ENCODE assay signal across 8 cellular contexts in the genomic region with DNA sequence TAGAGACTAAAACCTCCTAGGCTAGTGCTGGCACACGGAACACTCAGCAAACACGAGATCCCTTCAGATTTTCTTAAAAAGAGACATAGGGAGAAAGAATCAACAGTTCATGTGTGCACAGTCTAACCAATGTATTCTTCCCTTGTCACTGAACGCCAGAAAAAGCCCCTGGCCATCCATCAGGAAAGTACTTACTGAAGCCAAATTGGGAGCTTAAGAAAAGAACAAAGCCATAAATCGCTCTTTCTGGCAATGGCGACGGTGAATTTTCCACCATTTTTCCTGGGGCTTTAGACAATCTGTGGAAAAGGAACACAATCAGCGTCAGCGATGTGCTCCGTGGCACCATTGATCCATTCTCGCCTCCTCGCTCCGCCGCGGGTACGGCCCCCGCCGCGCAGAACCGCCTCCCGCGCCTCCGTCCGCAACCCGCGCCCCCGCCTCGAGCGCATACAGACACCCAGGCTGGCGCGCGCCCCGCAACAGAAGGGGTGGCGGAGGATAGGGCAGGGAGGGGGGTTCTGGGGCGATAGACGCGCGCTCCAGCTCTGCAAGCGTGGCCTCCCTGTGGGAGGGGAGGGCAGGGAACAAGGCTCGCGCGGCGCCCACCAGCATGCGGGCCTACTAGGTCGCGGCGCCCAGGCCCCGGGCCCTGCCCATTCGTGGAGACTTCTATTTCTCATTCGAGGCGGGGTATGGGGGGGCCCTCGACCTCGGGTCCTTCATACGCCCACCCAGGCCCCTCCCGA. TPM values are rescaled to one million over a fixed set of nuclear protein-coding genes. Genes with fewer than 3 reads are reported as not detected.
DNase-seq lines count a peak whose midpoint lies in the region; ATAC-seq and TF ChIP-seq lines count a peak whose summit lies in the region.

No MANE protein-coding gene starts in this region.

- peak overlapping the region; percentile 28 to 91 (median 61) for H3K4me3 ChIP-seq in adrenal gland
- peak overlapping the region; percentile 67 to 96 (median 80) for H3K4me3 ChIP-seq in heart left ventricle
- H3K4me3 ChIP-seq in parathyroid adenoma (ENCODE audit: low read depth, low read length) = peak overlapping the region; percentile 81

- peaks cover 4 to 33% of the 10 kb centered on the region in 2 donors for H3K4me1 ChIP-seq in adrenal gland (replicated peaks in 1 of 2)
- peaks cover 0 to 31% (median 18%) of the 10 kb centered on the region in 12 donors for H3K4me1 ChIP-seq in heart left ventricle
- H3K4me1 ChIP-seq in parathyroid adenoma = peaks cover 6% of the 10 kb centered on the region

- peaks cover 19% of the 10 kb centered on the region for H3K4me1 Mint-ChIP-seq in Calu3 (ENCODE audit: low read depth, unreplicated experiment)

- no peaks in the 10 kb centered on the region for H3K27me3 Mint-ChIP-seq in Calu3 (ENCODE audit: unreplicated experiment)

- H3K36me3 Mint-ChIP-seq in Calu3 (ENCODE audit: insufficient read depth, unreplicated experiment) = peaks cover 34% of the 10 kb centered on the region

- peak overlapping the region; percentile 84 for H3K9ac ChIP-seq in parathyroid adenoma

- DNase-seq in Calu3 = peak; percentile 65
- peak; percentile 10 for DNase-seq in GM20000 (ENCODE audit: low spot score)
- DNase-seq in OCI-M1 (lab: John Stamatoyannopoulos, UW) = peak; percentile 85
- DNase-seq in adrenal gland = peak in 5 of 7 donors; percentile 74 to 86 (median 84)
- DNase-seq in heart left ventricle = peak in 4 of 5 donors; percentile 81 to 93 (median 84)
- no peak for DNase-seq in retina

- H3K27ac ChIP-seq in adrenal gland (peak overlapping the region; percentile 87 to 100 (median 99)), heart left ventricle (peak overlapping the region; percentile 92 to 100 (median 99)), parathyroid adenoma (peak overlapping the region; percentile 98)

- intact Hi-C loops in Calu3 (cut with micrococcal nuclease; ENCODE audit: unreplicated experiment) (no loop called here), adrenal gland (cut with DNase I) (no loop called here), heart left ventricle (cut with DNase I) (loop anchor here in 6 of 10 donors (1.0 to 10.0 kb wide), 5 partner anchors 78 to 196 kb away; no protein-coding TSS in a partner anchor)

- H3K36me3 ChIP-seq in adrenal gland (replicated peaks in 1 of 2) (peaks cover 0 to 3% of the 10 kb centered on the region in 2 donors), heart left ventricle (peaks cover 0 to 25% (median 17%) of the 10 kb centered on the region in 9 donors), parathyroid adenoma (ENCODE audit: control insufficient read depth, insufficient read depth, low read length) (no peaks in the 10 kb centered on the region)

- no peaks in the 10 kb centered on the region for H3K9me3 Mint-ChIP-seq in Calu3 (ENCODE audit: low read depth, unreplicated experiment)

- TF ChIP-seq POLR2A in adrenal gland (IDR thresholded peaks at IDR 0.05) (no peak), heart left ventricle (IDR thresholded peaks at IDR 0.05) (no peak)

- 0 to 1% (median 1%) methylated on average over 6 to 54 of the region's 54 CpGs for WGBS in adrenal gland, 4 donors
- WGBS in heart left ventricle, 4 donors = 0 to 2% (median 1%) methylated on average over 33 to 54 of the region's 54 CpGs

- H3K79me2 ChIP-seq in parathyroid adenoma = peaks cover 2% of the 10 kb centered on the region

- peak overlapping the region; percentile 82 for H3K27ac Mint-ChIP-seq in Calu3 (ENCODE audit: unreplicated experiment)

- H3K27me3 ChIP-seq in adrenal gland = no peaks in the 10 kb centered on the region
- H3K27me3 ChIP-seq in heart left ventricle = no peaks in the 10 kb centered on the region
- H3K27me3 ChIP-seq in parathyroid adenoma (ENCODE audit: control insufficient read depth, insufficient read depth, low read length) = no peaks in the 10 kb centered on the region

- CTCF ChIA-PET in Calu3 (lab: Charles Lee) = interaction anchor here (1.0 kb wide), 1 partner anchor 83 kb away, joined by 3 read pairs; no protein-coding TSS in a partner anchor

- H3K4me3 Mint-ChIP-seq in Calu3 (ENCODE audit: low read depth, unreplicated experiment) = peak overlapping the region; percentile 96

- TF ChIP-seq CTCF in Calu3 (IDR thresholded peaks at IDR 0.05; ENCODE audit: unreplicated experiment) = no peak
- TF ChIP-seq CTCF in GM20000 (IDR thresholded peaks at IDR 0.05; ENCODE audit: extremely low read depth, missing control alignments) = no peak
- TF ChIP-seq CTCF in adrenal gland (IDR thresholded peaks at IDR 0.05) = peak in 1 of 6 experiments; percentile 7
- no peak for TF ChIP-seq CTCF in heart left ventricle (IDR thresholded peaks at IDR 0.05)
- TF ChIP-seq CTCF in parathyroid adenoma (IDR thresholded peaks at IDR 0.05) = no peak

- ATAC-seq in HG03565 (IDR thresholded peaks at IDR 0.05; ENCODE audit: unreplicated experiment) (peak; percentile 21), heart left ventricle (peak; percentile 56 to 84 (median 70))

- peak overlapping the region; percentile 97 for H3K4me2 ChIP-seq in parathyroid adenoma (ENCODE audit: low read length)

- no TSS peak for BruUV-seq in Calu3 (replicated peaks; lab: Mats Ljungman, UMichigan)

- H3K9me3 ChIP-seq in adrenal gland (replicated peaks in 1 of 3) = no peaks in the 10 kb centered on the region
- H3K9me3 ChIP-seq in heart left ventricle = peaks cover 0 to 10% (median 0%) of the 10 kb centered on the region in 12 donors
- H3K9me3 ChIP-seq in parathyroid adenoma (ENCODE audit: control insufficient read depth, low read length) = no peaks in the 10 kb centered on the region

- H2AFZ ChIP-seq in parathyroid adenoma = peak overlapping the region; percentile 89

RNA-seq across cellular contexts. Expression of a gene that starts 0.5 kb away (rescaled TPM):
- total RNA-seq in Calu3 (2022) (18.7 and 20.4 TPM in 2 replicates), adrenal gland (10 to 100 TPM in 7 of 8 donors, 1 to 10 TPM in 1; 7.3 to 67.3 (median 49.4) TPM), heart left ventricle (10 to 100 TPM; 30.7 to 44.9 (median 37.9) TPM)
- polyA plus RNA-seq in adrenal gland (100 to 1,000 TPM in 1 of 3 donors, 10 to 100 TPM in 2; 23.2 to 236 (median 33.9) TPM), heart left ventricle (10 to 100 TPM; 32.1 to 33.4 TPM)

RNA-seq across cellular contexts. Expression of a gene that starts 0.6 kb away (rescaled TPM):
- total RNA-seq in Calu3 (2022) (66.2 and 68.0 TPM in 2 replicates), adrenal gland (100 to 1,000 TPM in 7 of 8 donors, 10 to 100 TPM in 1; 96.8 to 220 (median 143) TPM), heart left ventricle (10 to 100 TPM; 34.5 to 72.1 (median 46.8) TPM)
- polyA plus RNA-seq in adrenal gland (100 to 1,000 TPM in 1 of 3 donors, 10 to 100 TPM in 2; 37.9 to 109 (median 53.6) TPM), heart left ventricle (10 to 100 TPM; 15.2 to 26.5 TPM)

Comparison
In these comparisons a context has a peak if more than half of its experiments do, and no peak if none do; other contexts are left out.
1. intact Hi-C loops: an anchor here in heart left ventricle (1.0 to 10.0 kb wide); none called in Calu3 and adrenal gland.